12 cellular contexts compared by ENCODE assay signal in genomic region chr4:183906486-183906735, GRCh38. TPM values are rescaled to one million over a fixed set of nuclear protein-coding genes. Genes with fewer than 3 reads are reported as not detected.
A peak's percentile ranks its signal among the peaks of the same experiment; 100 is the strongest.
DNase-seq lines count a peak whose midpoint lies in the region; ATAC-seq, FAIRE-seq and TF ChIP-seq lines count a peak whose summit lies in the region.
"Had no signal": no experiment of that assay in that cellular context is flagged by ENCODE, and none has a peak within 500 bp of the region (broad histone marks: within the 10 kb centered on the region; RNA-seq: fewer than 3 reads in every experiment).

No MANE protein-coding gene starts in this region.

- POLR2A ChIA-PET in A549 (lab: Yijun Ruan, JAX) (interaction anchor here (2.8 kb wide), 1 partner anchor 81 kb away, joined by 21 read pairs; no protein-coding TSS in a partner anchor), WTC11 (lab: Charles Lee) (interaction anchor here (0.6 to 1.5 kb wide), 5 partner anchors 52 to 261 kb away, joined by 3 to 5 read pairs (median 4); no protein-coding TSS in a partner anchor)
- POLR2A ChIA-PET in activated CD4-positive, alpha-beta T cell treated with anti-CD3 and anti-CD28 coated beads for 36 hours (lab: Charles Lee), result no interaction called here

- no peak for FAIRE-seq in A549 (lab: Jason Lieb, UNC)
- no peak for FAIRE-seq in pancreas (lab: Jason Lieb, UNC)
- FAIRE-seq: GM19239 had no signal

- whole genome bisulfite sequencing in A549 (ENCODE audit: missing lambda C conversion rate), result 73% methylated on average over 16 of the region's 26 CpGs
- 3 to 5% methylated on average over 18 to 26 of the region's 26 CpGs for WGBS in pancreas, 2 donors

- H3K4me2 ChIP-seq in A549, result peak overlapping the region; percentile 98

- peaks cover 15% of the 10 kb centered on the region for H3K36me3 Mint-ChIP-seq in WTC11
- H3K36me3 Mint-ChIP-seq in activated CD4-positive, alpha-beta T cell treated with anti-CD3 and anti-CD28 coated beads for 36 hours (ENCODE audit: low read depth), result no peaks in the 10 kb centered on the region
- H3K36me3 Mint-ChIP-seq: naive thymus-derived CD4-positive, alpha-beta T cell had no signal

- no peak for TF ChIP-seq RAD21 in A549 (conservative IDR thresholded peaks at IDR 0.05 in 1 of 2, IDR thresholded peaks at IDR 0.05 in 1 of 2)

- H3K4me3 ChIP-seq in A549 (peak overlapping the region; percentile 66; the same call in 2 of the 3 replicates), pancreas (peak overlapping the region; percentile 11 to 71 (median 60))

- H3K27me3 Mint-ChIP-seq in WTC11 (ENCODE audit: low read depth), result peaks cover 34% of the 10 kb centered on the region
- peaks cover 54% of the 10 kb centered on the region for H3K27me3 Mint-ChIP-seq in activated CD4-positive, alpha-beta T cell treated with anti-CD3 and anti-CD28 coated beads for 36 hours

- intact Hi-C loops in left ventricle myocardium superior (cut with micrococcal nuclease), result loop anchor here (10.0 kb wide), 1 partner anchor 62 kb away; no protein-coding TSS in a partner anchor
- intact Hi-C loops in pancreas (cut with DNase I), result no loop called here
- intact Hi-C loops in activated CD4-positive, alpha-beta T cell treated with anti-CD3 and anti-CD28 coated beads for 36 hours (cut with DNase I, micrococcal nuclease), result loop anchor here in 1 of 2 experiments (5.0 kb wide), 1 partner anchor 1111 kb away; the partner anchor contains the start of gene HELT

- TF ChIP-seq CTCF in A549 (IDR thresholded peaks at IDR 0.05), result no peak
- TF ChIP-seq CTCF in WTC11 (IDR thresholded peaks at IDR 0.05), result no peak
- TF ChIP-seq CTCF in pancreas (IDR thresholded peaks at IDR 0.05), result no peak

- peaks cover 15% of the 10 kb centered on the region for H3K4me1 Mint-ChIP-seq in WTC11
- H3K4me1 Mint-ChIP-seq in activated CD4-positive, alpha-beta T cell treated with anti-CD3 and anti-CD28 coated beads for 36 hours, result peaks cover 2% of the 10 kb centered on the region

- 0 out of 3 replicates have a peak, but pooled peaks cover 3% of the 10 kb centered on the region for H3K4me1 ChIP-seq in A549
- H3K4me1 ChIP-seq in pancreas, result peaks cover 0 to 5% (median 3%) of the 10 kb centered on the region in 3 donors

- peak overlapping the region; percentile 93 for H3K4me3 Mint-ChIP-seq in WTC11
- H3K4me3 Mint-ChIP-seq in activated CD4-positive, alpha-beta T cell treated with anti-CD3 and anti-CD28 coated beads for 36 hours, result no peak overlapping the region

- TF ChIP-seq EP300 in A549 (IDR thresholded peaks at IDR 0.05), result no peak

- CTCF ChIA-PET in A549 (lab: Yijun Ruan, JAX), result no interaction called here
- CTCF ChIA-PET in WTC11 (lab: Charles Lee), result interaction anchor here (0.6 to 1.1 kb wide), 5 partner anchors 13 to 652 kb away, joined by 3 to 5 read pairs (median 4); no protein-coding TSS in a partner anchor
- CTCF ChIA-PET in activated CD4-positive, alpha-beta T cell treated with anti-CD3 and anti-CD28 coated beads for 36 hours (lab: Charles Lee), result no interaction called here

- ATAC-seq in A549, result no peak
- ATAC-seq in WTC11, result no peak; the same call in 1 of the 2 replicates
- peak; percentile 15 for ATAC-seq in left ventricle myocardium superior
- peak in 2 of 4 donors; percentile 5 to 13 for ATAC-seq in pancreas
- ATAC-seq in activated CD4-positive, alpha-beta T cell treated with anti-CD3 and anti-CD28 coated beads for 36 hours, result no peak
- ATAC-seq: naive thymus-derived CD4-positive, alpha-beta T cell had no signal

- TF ChIP-seq POLR2A in A549 (IDR thresholded peaks at IDR 0.05; ENCODE audit: low read length), result no peak

- H3K9me3 Mint-ChIP-seq in WTC11, result peaks cover 21% of the 10 kb centered on the region
- H3K9me3 Mint-ChIP-seq in activated CD4-positive, alpha-beta T cell treated with anti-CD3 and anti-CD28 coated beads for 36 hours (ENCODE audit: low read depth), result no peaks in the 10 kb centered on the region

- peak overlapping the region in 1 of 2 experiments; percentile 87; a peak in 3 of 6 replicates for H3K27ac ChIP-seq in A549
- H3K27ac ChIP-seq in pancreas, result no peak overlapping the region

- DNase-seq in A549 (ENCODE audit: low read depth in 1 of 2, low spot score in 1 of 2), result no peak
- DNase-seq in WTC11 (ENCODE audit: low spot score), result peak; percentile 46
- no peak for DNase-seq in left ventricle myocardium superior
- no peak for DNase-seq in pancreas
- DNase-seq in pons (ENCODE audit: low spot score), result no peak
- no peak for DNase-seq in NCI-H2196 (lab: John Stamatoyannopoulos, UW; ENCODE audit: unreplicated experiment)
- DNase-seq in occipital lobe (lab: John Stamatoyannopoulos, UW), result no peak
- DNase-seq in activated CD4-positive, alpha-beta T cell treated with anti-CD3 and anti-CD28 coated beads for 36 hours, result no peak
- DNase-seq: KG1; naive thymus-derived CD4-positive, alpha-beta T cell; NCI-H774 had no signal

- no peak overlapping the region for H3K27ac Mint-ChIP-seq in WTC11
- H3K27ac Mint-ChIP-seq in activated CD4-positive, alpha-beta T cell treated with anti-CD3 and anti-CD28 coated beads for 36 hours, result no peak overlapping the region
- H3K27ac Mint-ChIP-seq: naive thymus-derived CD4-positive, alpha-beta T cell had no signal

- no peaks in the 10 kb centered on the region for H3K36me3 ChIP-seq in pancreas

- H3K9me3 ChIP-seq in A549, result no peaks in the 10 kb centered on the region
- H3K9me3 ChIP-seq in pancreas, result no peaks in the 10 kb centered on the region

- no peaks in the 10 kb centered on the region for H3K27me3 ChIP-seq in pancreas

TF ChIP-seq in A549, 52 proteins besides CTCF, POLR2A, EP300 and RAD21 (continues in another document):
- TF ChIP-seq CHD4 (IDR thresholded peaks at IDR 0.05; ENCODE audit: borderline replicate concordance) (no peak), JUNB (IDR thresholded peaks at IDR 0.05) (no peak), ATOH8 (CRISPR knock-in tag; IDR thresholded peaks at IDR 0.05; ENCODE audit: low read depth) (no peak), E2F6 (IDR thresholded peaks at IDR 0.05; ENCODE audit: borderline replicate concordance, low read depth) (no peak), HES2 (IDR thresholded peaks at IDR 0.05) (no peak), EHF (CRISPR knock-in tag; IDR thresholded peaks at IDR 0.05) (no peak)

TF ChIP-seq in WTC11, 78 proteins besides CTCF, POLR2A, EP300 and RAD21:
- TF ChIP-seq, protein P1, sequence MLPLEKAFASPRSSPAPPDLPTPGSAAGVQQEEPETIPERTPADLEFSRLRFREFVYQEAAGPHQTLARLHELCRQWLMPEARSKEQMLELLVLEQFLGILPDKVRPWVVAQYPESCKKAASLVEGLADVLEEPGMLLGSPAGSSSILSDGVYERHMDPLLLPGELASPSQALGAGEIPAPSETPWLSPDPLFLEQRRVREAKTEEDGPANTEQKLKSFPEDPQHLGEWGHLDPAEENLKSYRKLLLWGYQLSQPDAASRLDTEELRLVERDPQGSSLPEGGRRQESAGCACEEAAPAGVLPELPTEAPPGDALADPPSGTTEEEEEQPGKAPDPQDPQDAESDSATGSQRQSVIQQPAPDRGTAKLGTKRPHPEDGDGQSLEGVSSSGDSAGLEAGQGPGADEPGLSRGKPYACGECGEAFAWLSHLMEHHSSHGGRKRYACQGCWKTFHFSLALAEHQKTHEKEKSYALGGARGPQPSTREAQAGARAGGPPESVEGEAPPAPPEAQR (CRISPR knock-in tag; IDR thresholded peaks at IDR 0.05), result no peak
- TF ChIP-seq, protein P2, sequence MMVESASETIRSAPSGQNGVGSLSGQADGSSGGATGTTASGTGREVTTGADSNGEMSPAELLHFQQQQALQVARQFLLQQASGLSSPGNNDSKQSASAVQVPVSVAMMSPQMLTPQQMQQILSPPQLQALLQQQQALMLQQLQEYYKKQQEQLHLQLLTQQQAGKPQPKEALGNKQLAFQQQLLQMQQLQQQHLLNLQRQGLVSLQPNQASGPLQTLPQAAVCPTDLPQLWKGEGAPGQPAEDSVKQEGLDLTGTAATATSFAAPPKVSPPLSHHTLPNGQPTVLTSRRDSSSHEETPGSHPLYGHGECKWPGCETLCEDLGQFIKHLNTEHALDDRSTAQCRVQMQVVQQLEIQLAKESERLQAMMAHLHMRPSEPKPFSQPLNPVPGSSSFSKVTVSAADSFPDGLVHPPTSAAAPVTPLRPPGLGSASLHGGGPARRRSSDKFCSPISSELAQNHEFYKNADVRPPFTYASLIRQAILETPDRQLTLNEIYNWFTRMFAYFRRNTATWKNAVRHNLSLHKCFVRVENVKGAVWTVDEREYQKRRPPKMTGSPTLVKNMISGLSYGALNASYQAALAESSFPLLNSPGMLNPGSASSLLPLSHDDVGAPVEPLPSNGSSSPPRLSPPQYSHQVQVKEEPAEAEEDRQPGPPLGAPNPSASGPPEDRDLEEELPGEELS (CRISPR knock-in tag; IDR thresholded peaks at IDR 0.05), result no peak
- TF ChIP-seq, protein P3, sequence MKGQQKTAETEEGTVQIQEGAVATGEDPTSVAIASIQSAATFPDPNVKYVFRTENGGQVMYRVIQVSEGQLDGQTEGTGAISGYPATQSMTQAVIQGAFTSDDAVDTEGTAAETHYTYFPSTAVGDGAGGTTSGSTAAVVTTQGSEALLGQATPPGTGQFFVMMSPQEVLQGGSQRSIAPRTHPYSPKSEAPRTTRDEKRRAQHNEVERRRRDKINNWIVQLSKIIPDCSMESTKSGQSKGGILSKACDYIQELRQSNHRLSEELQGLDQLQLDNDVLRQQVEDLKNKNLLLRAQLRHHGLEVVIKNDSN (CRISPR knock-in tag; IDR thresholded peaks at IDR 0.05), result no peak
- TF ChIP-seq ZNF423 (CRISPR knock-in tag; IDR thresholded peaks at IDR 0.05) (no peak), E2F4 (CRISPR knock-in tag; IDR thresholded peaks at IDR 0.05; ENCODE audit: borderline replicate concordance, low read depth) (no peak), ATF1 (CRISPR knock-in tag; IDR thresholded peaks at IDR 0.05) (no peak)

RNA-seq across cellular contexts. Expression of gene STOX2, which starts 1.3 kb away (rescaled TPM):
- 5.2 and 7.0 TPM in 2 replicates for polyA plus RNA-seq in A549 (2011; rRNA removed)
- polyA plus RNA-seq in A549 (2012; cell fraction: cytosol; rRNA removed), result 2.3 and 2.6 TPM in 2 replicates
- 4.1 and 4.3 TPM in 2 replicates for polyA plus RNA-seq in A549 (2012; cell fraction: nucleus; rRNA removed)
- 2.2 to 2.7 TPM (median 2.5 TPM) in 3 replicates for polyA plus RNA-seq in A549 (2017; fragmentation: RNase III; extraction: RNeasy Plus Mini Kit Qiagen cat#74134 plus additional on column Dnase treatment)
- polyA minus RNA-seq in A549 (2011; rRNA and poly(A)+ RNA removed), result 29.8 and 43.3 TPM in 2 replicates
- total RNA-seq in WTC11 (2021), result 23.1 to 31.6 TPM (median 24.9 TPM) in 3 replicates
- total RNA-seq in left ventricle myocardium superior, result 10.6 TPM
- total RNA-seq in pancreas, result 10 to 100 TPM in 2 of 6 donors, 1 to 10 TPM in 4; 6.1 to 11.9 (median 9.3) TPM
- 1 to 10 TPM; 3.5 to 4.2 TPM for polyA plus RNA-seq in pancreas
- 42.3 TPM for total RNA-seq in occipital lobe
- total RNA-seq in activated CD4-positive, alpha-beta T cell treated with anti-CD3 and anti-CD28 coated beads for 36 hours, result not detected
- total RNA-seq: naive thymus-derived CD4-positive, alpha-beta T cell had no signal
- polyA plus RNA-seq: naive thymus-derived CD4-positive, alpha-beta T cell had no signal

Comparison
In these comparisons a context has a peak if more than half of its experiments do, and no peak if none do; other contexts are left out.
1. RNA of gene STOX2, which starts 1.3 kb away (total RNA-seq): 42.3 TPM in occipital lobe (single experiment), 23.1 to 31.6 TPM in WTC11, 10.6 TPM in left ventricle myocardium superior (single experiment) and 6.1 to 11.9 TPM in pancreas; not detected in activated CD4-positive, alpha-beta T cell treated with anti-CD3 and anti-CD28 coated beads for 36 hours; every median in the first group is over 4 times any median in the second.